Comparison of ENCODE assay signal across 16 cellular contexts in genomic region chr10:13624630-13625029, GRCh38. TPM values are rescaled to one million over a fixed set of nuclear protein-coding genes. Genes with fewer than 3 reads are reported as not detected.
DNase-seq lines count a peak whose midpoint lies in the region; ATAC-seq and TF ChIP-seq lines count a peak whose summit lies in the region.
"Had no signal": no experiment of that assay in that cellular context is flagged by ENCODE, and none has a peak within 500 bp of the region (broad histone marks: within the 10 kb centered on the region; RNA-seq: fewer than 3 reads in every experiment).

No MANE protein-coding gene starts in this region.

- CTCF ChIA-PET in Caco-2 (lab: Charles Lee): no interaction called here
- CTCF ChIA-PET in IMR-90 (lab: Yijun Ruan, JAX): no interaction called here

- POLR2A ChIA-PET in Caco-2 (lab: Charles Lee): no interaction called here
- POLR2A ChIA-PET in IMR-90 (lab: Charles Lee; ENCODE audit: unreplicated experiment): no interaction called here

- no peak overlapping the region for H3K4me3 ChIP-seq in Caco-2 (ENCODE audit: low read depth, low read length)
- no peak overlapping the region for H3K4me3 ChIP-seq in IMR-90 (ENCODE audit: insufficient read depth, low read depth, low read length)
- H3K4me3 ChIP-seq in epithelial cell of esophagus (ENCODE audit: low read length): no peak overlapping the region
- no peak overlapping the region for H3K4me3 ChIP-seq in gastroesophageal sphincter

- WGBS in IMR-90 (ENCODE audit: extremely low coverage in 2 of 2, insufficient read length in 1 of 2), 2 experiments: no CpG with 5 or more reads among the region's 1 CpG
- 73% methylated on average over 1 of the region's 1 CpG; no CpG with 5 or more reads in 1 of the 2 donors for WGBS in gastroesophageal sphincter (ENCODE audit: low coverage in 1 of 2), 2 donors

- no peak for TF ChIP-seq RAD21 in IMR-90 (IDR thresholded peaks at IDR 0.05; ENCODE audit: low read length)

- no peak overlapping the region for H2BK15ac ChIP-seq in IMR-90 (ENCODE audit: low read depth, low read length)

- no peak overlapping the region for H2BK20ac ChIP-seq in IMR-90 (ENCODE audit: low read depth, low read length)

- H3K56ac ChIP-seq in IMR-90 (ENCODE audit: extremely low read depth, insufficient read depth, low read length): no peak overlapping the region

- H3K9me3 Mint-ChIP-seq in Caco-2 (ENCODE audit: unreplicated experiment): no peaks in the 10 kb centered on the region
- H3K9me3 Mint-ChIP-seq: CD4-positive, alpha-beta memory T cell; HFFc6 had no signal

- no peak for TF ChIP-seq EP300 in gastroesophageal sphincter (IDR thresholded peaks at IDR 0.05)

- no peak overlapping the region for H3K27ac ChIP-seq in IMR-90 (ENCODE audit: insufficient read depth, low read length)
- H3K27ac ChIP-seq in gastroesophageal sphincter: no peak overlapping the region
- H3K27ac ChIP-seq: C4-2B, HL-60 had no signal

- H2BK120ac ChIP-seq in IMR-90 (ENCODE audit: low read depth, low read length): no peak overlapping the region

- no peak overlapping the region for H2AK5ac ChIP-seq in IMR-90 (ENCODE audit: low read depth, low read length)

- H3K27me3 ChIP-seq in Caco-2 (replicated peaks; ENCODE audit: control insufficient read depth, insufficient read depth, low read length) (no peaks in the 10 kb centered on the region), IMR-90 (ENCODE audit: control insufficient read depth, insufficient read depth, low read length) (no peaks in the 10 kb centered on the region), gastroesophageal sphincter (no peaks in the 10 kb centered on the region)
- H3K27me3 ChIP-seq: BE2C had no signal

- TF ChIP-seq POLR2A in IMR-90 (IDR thresholded peaks at IDR 0.05; ENCODE audit: low read depth, low read length): no peak
- TF ChIP-seq POLR2A in gastroesophageal sphincter (IDR thresholded peaks at IDR 0.05): no peak

- no peak overlapping the region for H4K8ac ChIP-seq in IMR-90 (ENCODE audit: low read depth in 2 of 2, low read length in 2 of 2)

- no peak overlapping the region for H3K4me3 Mint-ChIP-seq in Caco-2 (ENCODE audit: unreplicated experiment)
- H3K4me3 Mint-ChIP-seq: CD4-positive, alpha-beta memory T cell; HFFc6 had no signal

- H4K5ac ChIP-seq in IMR-90 (ENCODE audit: low read depth, low read length): no peak overlapping the region

- H3K36me3 ChIP-seq in Caco-2 (ENCODE audit: control insufficient read depth, insufficient read depth, low read length) (no peaks in the 10 kb centered on the region), IMR-90 (ENCODE audit: control insufficient read depth, insufficient read depth, low read length) (peaks cover 15% of the 10 kb centered on the region; the same call in 1 of the 2 replicates), gastroesophageal sphincter (peaks cover 0 to 46% of the 10 kb centered on the region in 2 donors)
- H3K36me3 ChIP-seq: BE2C had no signal

- no peak overlapping the region for H3K9ac ChIP-seq in IMR-90 (ENCODE audit: low read depth, low read length)

- H3K18ac ChIP-seq in IMR-90 (ENCODE audit: low read depth, low read length): no peak overlapping the region

- H3K4me2 ChIP-seq in IMR-90 (ENCODE audit: low read depth, low read length): no peak overlapping the region

- peaks cover 14% of the 10 kb centered on the region for H3K36me3 Mint-ChIP-seq in Caco-2 (ENCODE audit: insufficient read depth, unreplicated experiment)

- no peak overlapping the region for H2AFZ ChIP-seq in IMR-90 (replicated peaks; ENCODE audit: low read length, poor library complexity)

- BruUV-seq in Caco-2 (replicated peaks; lab: Mats Ljungman, UMichigan) (no TSS peak), IMR-90 (replicated peaks; lab: Mats Ljungman, UMichigan) (no TSS peak)

- H3K4me1 ChIP-seq in Caco-2 (peaks cover 44% of the 10 kb centered on the region), IMR-90 (ENCODE audit: control insufficient read depth, insufficient read depth, low read length) (no peaks in the 10 kb centered on the region), gastroesophageal sphincter (peaks cover 0 to 13% (median 0%) of the 10 kb centered on the region in 3 donors)
- H3K4me1 ChIP-seq: BE2C had no signal

- no peak overlapping the region for H2AK9ac ChIP-seq in IMR-90 (replicated peaks; ENCODE audit: low read depth, low read length, poor library complexity)

- no peaks in the 10 kb centered on the region for H3K27me3 Mint-ChIP-seq in Caco-2 (ENCODE audit: insufficient read depth, unreplicated experiment)
- H3K27me3 Mint-ChIP-seq: CD4-positive, alpha-beta memory T cell had no signal

- H3K14ac ChIP-seq in IMR-90 (replicated peaks; ENCODE audit: low read depth, low read length): no peak overlapping the region

- ATAC-seq in IMR-90 (ENCODE audit: low read depth) (no peak), gastroesophageal sphincter (no peak)

- in situ Hi-C loops in IMR-90 (cut with MboI; ENCODE audit: low sequenced_read_pairs): no loop called here

- intact Hi-C loops in Caco-2 (cut with micrococcal nuclease; ENCODE audit: unreplicated experiment): no loop called here
- intact Hi-C loops in IMR-90 (cut with micrococcal nuclease): no loop called here

- peaks cover 8% of the 10 kb centered on the region for H3K9me1 ChIP-seq in IMR-90 (ENCODE audit: insufficient read depth, low read length)

- H3K4ac ChIP-seq in IMR-90 (ENCODE audit: low read depth, low read length): no peak overlapping the region

- H2BK5ac ChIP-seq in IMR-90 (ENCODE audit: low read depth, low read length, poor library complexity, severe bottlenecking): no peak overlapping the region

- no peak for TF ChIP-seq CTCF in Caco-2 (IDR thresholded peaks at IDR 0.05; ENCODE audit: insufficient read depth in 1 of 2, low read depth in 1 of 2, low read length in 1 of 2, severe bottlenecking in 1 of 2, unreplicated experiment in 1 of 2)
- TF ChIP-seq CTCF in IMR-90 (conservative IDR thresholded peaks at IDR 0.05; ENCODE audit: low read depth, low read length): no peak
- no peak for TF ChIP-seq CTCF in epithelial cell of esophagus (IDR thresholded peaks at IDR 0.05; ENCODE audit: insufficient read depth, low read depth, low read length, missing control alignments)
- TF ChIP-seq CTCF in gastroesophageal sphincter (IDR thresholded peaks at IDR 0.05): no peak

- dilution Hi-C loops in IMR-90 (cut with HindIII; ENCODE audit: low sequenced_read_pairs, unreplicated experiment): no loop called here

- peaks cover 0 to 10% of the 10 kb centered on the region in 2 experiments; a peak in 3 of 4 replicates for H3K79me1 ChIP-seq in IMR-90 (ENCODE audit: low read depth in 1 of 2, low read length in 2 of 2)

- H3K9me3 ChIP-seq in Caco-2 (no peaks in the 10 kb centered on the region), IMR-90 (ENCODE audit: control insufficient read depth, insufficient read depth, low read length) (no peaks in the 10 kb centered on the region), gastroesophageal sphincter (no peaks in the 10 kb centered on the region)
- H3K9me3 ChIP-seq: BE2C had no signal

- no peak overlapping the region for H4K91ac ChIP-seq in IMR-90 (ENCODE audit: insufficient read depth, low read depth, low read length)

- peak overlapping the region; percentile 0 for H3K27ac Mint-ChIP-seq in Caco-2 (ENCODE audit: unreplicated experiment)

- DNase-seq in Caco-2 (no peak), IMR-90 (peak; percentile 34), epithelial cell of esophagus (ENCODE audit: low read depth) (peak; percentile 77), kidney tubule cell (ENCODE audit: low spot score) (peak; percentile 19), DMS153 treated with DMSO at 0.1 percent for 48 hours (lab: John Stamatoyannopoulos, UW; ENCODE audit: unreplicated experiment) (no peak), NCI-H1417 treated with DMSO at 0.1 percent for 48 hours (lab: John Stamatoyannopoulos, UW) (no peak)
- DNase-seq: BE2C; CD4-positive, alpha-beta memory T cell; DMS153; DND-41; GF-D8; HCEC 1CT; HFFc6 had no signal

- H3K4me1 Mint-ChIP-seq in Caco-2 (ENCODE audit: low read depth, unreplicated experiment): peaks cover 11% of the 10 kb centered on the region
- H3K4me1 Mint-ChIP-seq: CD4-positive, alpha-beta memory T cell had no signal

- no peak overlapping the region for H3K23ac ChIP-seq in IMR-90 (ENCODE audit: low read depth, low read length)

- H4K20me1 ChIP-seq in IMR-90 (ENCODE audit: insufficient read depth, low read length): no peaks in the 10 kb centered on the region

TF ChIP-seq in IMR-90, 13 proteins besides CTCF, POLR2A, EP300 and RAD21:
- no peak for TF ChIP-seq RFX5 (IDR thresholded peaks at IDR 0.05; ENCODE audit: low read depth, low read length)
- no peak for TF ChIP-seq ELK1 (IDR thresholded peaks at IDR 0.05; ENCODE audit: borderline replicate concordance, low read depth, low read length)
- no peak for TF ChIP-seq MAZ (IDR thresholded peaks at IDR 0.05; ENCODE audit: borderline replicate concordance, low read depth, low read length)
- no peak for TF ChIP-seq RCOR1 (IDR thresholded peaks at IDR 0.05; ENCODE audit: insufficient replicate concordance, low read length)
- TF ChIP-seq FOS (IDR thresholded peaks at IDR 0.05; ENCODE audit: low read depth, low read length): no peak
- TF ChIP-seq CHD1 (IDR thresholded peaks at IDR 0.05; ENCODE audit: low read depth, low read length): no peak
- TF ChIP-seq BHLHE40 (IDR thresholded peaks at IDR 0.05; ENCODE audit: low read depth, low read length): no peak
- TF ChIP-seq SMC3 (IDR thresholded peaks at IDR 0.05; ENCODE audit: low read depth, low read length): no peak
- no peak for TF ChIP-seq CEBPB (IDR thresholded peaks at IDR 0.05; ENCODE audit: low read depth, low read length)
- TF ChIP-seq MXI1 (IDR thresholded peaks at IDR 0.05; ENCODE audit: borderline replicate concordance, low read depth, low read length): no peak

RNA-seq across cellular contexts. Expression of gene PRPF18, which starts 37.9 kb away (rescaled TPM):
- total RNA-seq in Caco-2 (2022) (31.0 and 32.0 TPM in 2 replicates), IMR-90 (2012; rRNA removed) (10.0 and 34.4 TPM in 2 replicates), gastroesophageal sphincter (10 to 100 TPM; 22.8 to 32.8 (median 24.0) TPM)
- polyA plus RNA-seq in IMR-90 (2012; rRNA removed): 14.1 and 16.9 TPM in 2 replicates
- polyA plus RNA-seq in IMR-90 (2012; cell fraction: cytosol; rRNA removed): 1.1 and 2.4 TPM in 2 replicates
- polyA plus RNA-seq in IMR-90 (2012; cell fraction: nucleus; rRNA removed; ENCODE audit: low replicate concordance): 0.28 and 3.2 TPM in 2 replicates

Comparison
In these comparisons a context has a peak if more than half of its experiments do, and no peak if none do; other contexts are left out.
1. DNase-seq: peak in IMR-90 (single experiment), epithelial cell of esophagus (single experiment) and kidney tubule cell (single experiment); none in Caco-2 (0 of 2), DMS153 treated with DMSO at 0.1 percent for 48 hours (single experiment) and NCI-H1417 treated with DMSO at 0.1 percent for 48 hours (single experiment).